ENCODE assay signal across 8 cellular contexts in genomic region chr19:40604647-40605200, GRCh38. TPM values are rescaled to one million over a fixed set of nuclear protein-coding genes. Genes with fewer than 3 reads are reported as not detected.
DNase-seq lines count a peak whose midpoint lies in the region; TF ChIP-seq lines count a peak whose summit lies in the region.

No MANE protein-coding gene starts in this region.

- no peaks in the 10 kb centered on the region; the same call in 1 of the 2 replicates for H3K27me3 ChIP-seq in Caco-2 (replicated peaks; ENCODE audit: control insufficient read depth, insufficient read depth, low read length)
- H3K27me3 ChIP-seq in effector memory CD4-positive, alpha-beta T cell (replicated peaks; ENCODE audit: control insufficient read depth, insufficient read depth, low read length, poor library complexity, severe bottlenecking): peaks cover 19% of the 10 kb centered on the region
- peaks cover 10% of the 10 kb centered on the region for H3K27me3 ChIP-seq in osteoblast (ENCODE audit: insufficient read depth, low read length)

- H3K27me3 Mint-ChIP-seq in Caco-2 (ENCODE audit: insufficient read depth, unreplicated experiment): peaks cover 7% of the 10 kb centered on the region

- no peaks in the 10 kb centered on the region for H3K79me2 ChIP-seq in osteoblast (ENCODE audit: insufficient read depth, low read length)

- no peaks in the 10 kb centered on the region for H3K9me3 ChIP-seq in Caco-2
- no peaks in the 10 kb centered on the region for H3K9me3 ChIP-seq in effector memory CD4-positive, alpha-beta T cell (ENCODE audit: control insufficient read depth, low read length)
- H3K9me3 ChIP-seq in osteoblast (ENCODE audit: low read depth, low read length): no peaks in the 10 kb centered on the region

- no peaks in the 10 kb centered on the region for H3K9me3 Mint-ChIP-seq in Caco-2 (ENCODE audit: unreplicated experiment)

- peaks cover 54% of the 10 kb centered on the region for H3K4me1 ChIP-seq in Caco-2
- H3K4me1 ChIP-seq in effector memory CD4-positive, alpha-beta T cell (ENCODE audit: control insufficient read depth, insufficient read depth, low read length, poor library complexity, severe bottlenecking): peaks cover 67% of the 10 kb centered on the region
- peaks cover 32% of the 10 kb centered on the region for H3K4me1 ChIP-seq in osteoblast (ENCODE audit: insufficient read depth, low read length)

- CTCF ChIA-PET in Caco-2 (lab: Charles Lee): interaction anchor here (0.6 to 4.3 kb wide), 14 partner anchors 9 to 299 kb away, joined by 3 to 45 read pairs (median 8); partner anchors contain the start of genes BLVRB and RAB4B

- H3K36me3 ChIP-seq in Caco-2 (ENCODE audit: control insufficient read depth, insufficient read depth, low read length) (no peaks in the 10 kb centered on the region), osteoblast (ENCODE audit: insufficient read depth, low read length) (no peaks in the 10 kb centered on the region)
- no peaks in the 10 kb centered on the region for H3K36me3 ChIP-seq in effector memory CD4-positive, alpha-beta T cell (ENCODE audit: control insufficient read depth, insufficient read depth, low read length)

- TF ChIP-seq CTCF in Caco-2 (IDR thresholded peaks at IDR 0.05; ENCODE audit: insufficient read depth in 1 of 2, low read depth in 1 of 2, low read length in 1 of 2, severe bottlenecking in 1 of 2, unreplicated experiment in 1 of 2): no peak
- no peak for TF ChIP-seq CTCF in osteoblast (IDR thresholded peaks at IDR 0.05; ENCODE audit: extremely low read depth, low read depth, low read length)

- H3K4me3 Mint-ChIP-seq in Caco-2 (ENCODE audit: unreplicated experiment): peak overlapping the region; percentile 87

- H3K27ac ChIP-seq in effector memory CD4-positive, alpha-beta T cell (ENCODE audit: insufficient read depth, low read length, poor library complexity, severe bottlenecking): peak overlapping the region; percentile 76
- no peak overlapping the region for H3K27ac ChIP-seq in osteoblast (ENCODE audit: low read depth, low read length)

- H3K27ac Mint-ChIP-seq in Caco-2 (ENCODE audit: unreplicated experiment): peak overlapping the region; percentile 72

- DNase-seq in Caco-2: peak; percentile 43 to 67
- peak; percentile 25 for DNase-seq in NCI-H2196 treated with DMSO at 0.1 percent for 48 hours (lab: John Stamatoyannopoulos, UW; ENCODE audit: unreplicated experiment)
- no peak for DNase-seq in effector memory CD4-positive, alpha-beta T cell
- DNase-seq in osteoblast (ENCODE audit: insufficient read length, low spot score, missing footprints): peak; percentile 68
- DNase-seq in SIG-M5 (lab: John Stamatoyannopoulos, UW): no peak
- no peak for DNase-seq in NCI-H146 treated with DMSO at 0.1 percent for 48 hours (lab: John Stamatoyannopoulos, UW; ENCODE audit: unreplicated experiment)
- DNase-seq in globus pallidus (ENCODE audit: low spot score): no peak
- no peak for DNase-seq in dermis blood vessel endothelial cell

- intact Hi-C loops in Caco-2 (cut with micrococcal nuclease; ENCODE audit: unreplicated experiment): loop anchor here (1.0 to 5.0 kb wide), 4 partner anchors 30 to 297 kb away; partner anchors contain the start of genes BLVRB and SPTBN4

- peak overlapping the region; percentile 84 for H3K4me2 ChIP-seq in osteoblast (ENCODE audit: insufficient read depth, low read length)

- H3K36me3 Mint-ChIP-seq in Caco-2 (ENCODE audit: insufficient read depth, unreplicated experiment): peaks cover 28% of the 10 kb centered on the region

- peak overlapping the region; percentile 84 for H2AFZ ChIP-seq in osteoblast (ENCODE audit: low read length)

- POLR2A ChIA-PET in Caco-2 (lab: Charles Lee): interaction anchor here (0.6 to 2.1 kb wide), 5 partner anchors 29 to 378 kb away, joined by 3 to 10 read pairs (median 4); partner anchors contain the start of genes ACTMAP and CCNP

- peak overlapping the region; percentile 55 for H3K4me3 ChIP-seq in Caco-2 (ENCODE audit: low read depth, low read length)
- peak overlapping the region; percentile 56 for H3K4me3 ChIP-seq in effector memory CD4-positive, alpha-beta T cell (ENCODE audit: insufficient read depth, low read depth, low read length, poor library complexity, severe bottlenecking)
- peak overlapping the region; percentile 71 for H3K4me3 ChIP-seq in osteoblast (ENCODE audit: insufficient read depth, low read length)

- peaks cover 56% of the 10 kb centered on the region for H3K4me1 Mint-ChIP-seq in Caco-2 (ENCODE audit: low read depth, unreplicated experiment)

- H4K20me1 ChIP-seq in osteoblast (ENCODE audit: insufficient read depth, low read length): no peaks in the 10 kb centered on the region

- BruUV-seq in Caco-2 (replicated peaks; lab: Mats Ljungman, UMichigan): TSS peak; percentile 32

RNA-seq across cellular contexts. Expression of gene LTBP4, which starts 3.6 kb away (rescaled TPM):
- total RNA-seq in Caco-2 (2022): 25.5 and 30.8 TPM in 2 replicates
- 13.6 and 16.6 TPM in 2 replicates for total RNA-seq in osteoblast
- 16.8 and 25.2 TPM in 2 replicates for total RNA-seq in dermis blood vessel endothelial cell

RNA-seq across cellular contexts. Expression of gene SHKBP1, which starts 28.1 kb away (rescaled TPM):
- 81.6 and 82.6 TPM in 2 replicates for total RNA-seq in Caco-2 (2022)
- total RNA-seq in osteoblast: 16.3 and 18.9 TPM in 2 replicates
- total RNA-seq in dermis blood vessel endothelial cell: 27.7 and 67.0 TPM in 2 replicates

Comparison
In these comparisons a context has a peak if more than half of its experiments do, and no peak if none do; other contexts are left out.
1. DNase-seq: peak in Caco-2 (2 of 2), NCI-H2196 treated with DMSO at 0.1 percent for 48 hours (single experiment) and osteoblast (single experiment); none in effector memory CD4-positive, alpha-beta T cell (0 of 3), SIG-M5 (single experiment), NCI-H146 treated with DMSO at 0.1 percent for 48 hours (single experiment), globus pallidus (single experiment) and dermis blood vessel endothelial cell (single experiment).
2. Peak in every context shown above with its lines, with median percentiles within 50 percentile points of each other: H3K4me3 ChIP-seq.